In genomic region chr11:73758451-73758850, GRCh38 we compare ENCODE assay signal across 11 cellular contexts. TPM values are rescaled to one million over a fixed set of nuclear protein-coding genes. Genes with fewer than 3 reads are reported as not detected.
DNase-seq lines count a peak whose midpoint lies in the region; ATAC-seq, FAIRE-seq and TF ChIP-seq lines count a peak whose summit lies in the region.
"Had no signal": no experiment of that assay in that cellular context is flagged by ENCODE, and none has a peak within 500 bp of the region (broad histone marks: within the 10 kb centered on the region; RNA-seq: fewer than 3 reads in every experiment).

No MANE protein-coding gene starts in this region.

- H3K27me3 Mint-ChIP-seq in astrocyte (ENCODE audit: low read depth, unreplicated experiment): no peaks in the 10 kb centered on the region

- H3K9me3 Mint-ChIP-seq in astrocyte (ENCODE audit: unreplicated experiment): no peaks in the 10 kb centered on the region

- no peak for FAIRE-seq in astrocyte (lab: Jason Lieb, UNC)

- DNase-seq in AG10803 (ENCODE audit: low read depth): no peak
- DNase-seq in HFF-Myc (ENCODE audit: extremely low read depth, low read depth): no peak
- no peak for DNase-seq in astrocyte (ENCODE audit: low read depth)
- no peak for DNase-seq in lower lobe of right lung
- no peak for DNase-seq in NCI-H2029 treated with DMSO at 0.1 percent for 48 hours (lab: John Stamatoyannopoulos, UW)
- DNase-seq: activated gamma-delta T cell; GDM1; stimulated activated CD4-positive, alpha-beta T cell treated with anti-CD3 and anti-CD28 coated beads, Interleukin-2, amount 100 ng/mL, for 48 hours had no signal

- peaks cover 3% of the 10 kb centered on the region for H3K36me3 Mint-ChIP-seq in astrocyte (ENCODE audit: low read depth, unreplicated experiment)

- H3K27me3 ChIP-seq in astrocyte (ENCODE audit: insufficient read depth, low read length) (no peaks in the 10 kb centered on the region), lower lobe of right lung (ENCODE audit: low read depth) (no peaks in the 10 kb centered on the region)

- H3K36me3 ChIP-seq in astrocyte (ENCODE audit: insufficient read depth, low read length) (no peaks in the 10 kb centered on the region), lower lobe of right lung (no peaks in the 10 kb centered on the region)

- H3K4me1 Mint-ChIP-seq in astrocyte (ENCODE audit: low read depth, unreplicated experiment): peaks cover 3% of the 10 kb centered on the region

- no peak overlapping the region for H3K27ac ChIP-seq in astrocyte (ENCODE audit: low read depth, low read length)
- no peak overlapping the region for H3K27ac ChIP-seq in lower lobe of right lung

- peak overlapping the region; percentile 89 for H3K4me2 ChIP-seq in astrocyte (ENCODE audit: low read length)

- peaks cover 3% of the 10 kb centered on the region for H3K4me1 ChIP-seq in astrocyte (ENCODE audit: insufficient read depth, low read length)
- H3K4me1 ChIP-seq in lower lobe of right lung: peaks cover 47% of the 10 kb centered on the region

- peaks cover 58% of the 10 kb centered on the region for H4K20me1 ChIP-seq in astrocyte (ENCODE audit: insufficient read depth, low read length)

- TF ChIP-seq CTCF in AG10803 (conservative IDR thresholded peaks at IDR 0.05; ENCODE audit: low read length) (no peak), HFF-Myc (IDR thresholded peaks at IDR 0.05; ENCODE audit: low read depth, low read length, missing control alignments) (no peak), astrocyte (IDR thresholded peaks at IDR 0.05; ENCODE audit: insufficient read depth, low read depth, low read length) (no peak), lower lobe of right lung (IDR thresholded peaks at IDR 0.05) (no peak)

- H2AFZ ChIP-seq in astrocyte (ENCODE audit: low read depth, low read length): no peak overlapping the region

- H3K9me3 ChIP-seq in astrocyte (ENCODE audit: insufficient read depth, low read depth, low read length) (no peaks in the 10 kb centered on the region), lower lobe of right lung (no peaks in the 10 kb centered on the region)

- ATAC-seq in lower lobe of right lung: no peak
- ATAC-seq in GM18498 (IDR thresholded peaks at IDR 0.05; ENCODE audit: unreplicated experiment): no peak
- no peak for ATAC-seq in GM18868 (IDR thresholded peaks at IDR 0.05; ENCODE audit: unreplicated experiment)
- ATAC-seq in GM18861 (IDR thresholded peaks at IDR 0.05; ENCODE audit: unreplicated experiment): no peak

- peak overlapping the region; percentile 100 for H3K4me3 Mint-ChIP-seq in astrocyte (ENCODE audit: unreplicated experiment)

- peak overlapping the region; percentile 94 for H3K9ac ChIP-seq in astrocyte (ENCODE audit: low read length)

- no peak overlapping the region for H3K27ac Mint-ChIP-seq in astrocyte (ENCODE audit: unreplicated experiment)

- peaks cover 74% of the 10 kb centered on the region for H3K79me2 ChIP-seq in astrocyte (ENCODE audit: insufficient read depth, low read length)

- peak overlapping the region; percentile 94 for H3K4me3 ChIP-seq in AG10803 (ENCODE audit: low read length)
- H3K4me3 ChIP-seq in HFF-Myc (replicated peaks; ENCODE audit: low read depth, low read length): peak overlapping the region; percentile 79; the same call in 1 of the 2 replicates
- H3K4me3 ChIP-seq in astrocyte (ENCODE audit: insufficient read depth, low read depth, low read length): peak overlapping the region; percentile 91
- peak overlapping the region; percentile 92 for H3K4me3 ChIP-seq in lower lobe of right lung

- intact Hi-C loops in lower lobe of right lung (cut with DNase I): no loop called here

RNA-seq across cellular contexts. Expression of gene RAB6A, which starts 2.4 kb away (rescaled TPM):
- total RNA-seq in astrocyte: 185 and 200 TPM in 2 replicates
- 128 TPM for total RNA-seq in lower lobe of right lung

RNA-seq across cellular contexts. Expression of gene MRPL48, which starts 29.2 kb away (rescaled TPM):
- total RNA-seq in astrocyte (23.8 and 24.6 TPM in 2 replicates), lower lobe of right lung (26.5 TPM)
